1 cellular context compared by ENCODE assay signal in genomic region chr3:187709155-187709554, GRCh38.
TF ChIP-seq lines count a peak whose summit lies in the region.

No MANE protein-coding gene starts in this region.

TF ChIP-seq in K562, 482 proteins besides CTCF, POLR2A, EP300 and RAD21:
- no peak for TF ChIP-seq ARID3A (IDR thresholded peaks at IDR 0.05; ENCODE audit: borderline replicate concordance, low read depth, low read length)
- no peak for TF ChIP-seq ZBTB49 (CRISPR knock-in tag; IDR thresholded peaks at IDR 0.05; ENCODE audit: borderline replicate concordance)
- no peak for TF ChIP-seq TFAP4 (CRISPR knock-in tag; IDR thresholded peaks at IDR 0.05; ENCODE audit: borderline replicate concordance)
- TF ChIP-seq, protein P1, sequence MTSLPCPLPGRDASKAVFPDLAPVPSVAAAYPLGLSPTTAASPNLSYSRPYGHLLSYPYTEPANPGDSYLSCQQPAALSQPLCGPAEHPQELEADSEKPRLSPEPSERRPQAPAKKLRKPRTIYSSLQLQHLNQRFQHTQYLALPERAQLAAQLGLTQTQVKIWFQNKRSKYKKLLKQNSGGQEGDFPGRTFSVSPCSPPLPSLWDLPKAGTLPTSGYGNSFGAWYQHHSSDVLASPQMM (CRISPR knock-in tag; IDR thresholded peaks at IDR 0.05) = no peak
- no peak for TF ChIP-seq YY1 (IDR thresholded peaks at IDR 0.05; ENCODE audit: borderline replicate concordance in 1 of 3, control insufficient read depth in 1 of 3, extremely low read depth in 1 of 3, insufficient read depth in 3 of 3, insufficient read length in 1 of 3, insufficient replicate concordance in 2 of 3, low read depth in 1 of 3, low read length in 2 of 3)
- TF ChIP-seq ZNF696 (CRISPR knock-in tag; conservative IDR thresholded peaks at IDR 0.05) = no peak
- no peak for TF ChIP-seq HES1 (IDR thresholded peaks at IDR 0.05; ENCODE audit: low read depth)
- TF ChIP-seq TAF7 (tag; IDR thresholded peaks at IDR 0.05) = no peak
- no peak for TF ChIP-seq TCF3 (CRISPR knock-in tag; IDR thresholded peaks at IDR 0.05)
- TF ChIP-seq, protein P2, sequence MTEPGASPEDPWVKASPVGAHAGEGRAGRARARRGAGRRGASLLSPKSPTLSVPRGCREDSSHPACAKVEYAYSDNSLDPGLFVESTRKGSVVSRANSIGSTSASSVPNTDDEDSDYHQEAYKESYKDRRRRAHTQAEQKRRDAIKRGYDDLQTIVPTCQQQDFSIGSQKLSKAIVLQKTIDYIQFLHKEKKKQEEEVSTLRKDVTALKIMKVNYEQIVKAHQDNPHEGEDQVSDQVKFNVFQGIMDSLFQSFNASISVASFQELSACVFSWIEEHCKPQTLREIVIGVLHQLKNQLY (CRISPR knock-in tag; conservative IDR thresholded peaks at IDR 0.05) = no peak
- no peak for TF ChIP-seq POLR2H (tag; IDR thresholded peaks at IDR 0.05; ENCODE audit: low read depth)
- TF ChIP-seq ZNF143 (CRISPR knock-in tag; IDR thresholded peaks at IDR 0.05) = no peak
TF ChIP-seq in K562: peak in this region for 0.
